ENCODE assay signal across 23 cellular contexts in genomic region chr4:114076865-114077264, GRCh38.
DNase-seq lines count a peak whose midpoint lies in the region; ATAC-seq, FAIRE-seq and TF ChIP-seq lines count a peak whose summit lies in the region.
"Had no signal": no experiment of that assay in that cellular context is flagged by ENCODE, and none has a peak within 500 bp of the region (broad histone marks: within the 10 kb centered on the region; RNA-seq: fewer than 3 reads in every experiment).

No MANE protein-coding gene starts in this region.

- peak overlapping the region; percentile 81 for H3K4me2 ChIP-seq in GM23248 (ENCODE audit: unreplicated experiment)
- no peak overlapping the region for H3K4me2 ChIP-seq in fibroblast of lung (ENCODE audit: extremely low read depth, insufficient read depth, low read length)
- peak overlapping the region; percentile 68 for H3K4me2 ChIP-seq in osteoblast (ENCODE audit: insufficient read depth, low read length)
- H3K4me2 ChIP-seq: neural progenitor cell had no signal

- H2AFZ ChIP-seq in GM23248 (no peak overlapping the region), fibroblast of lung (ENCODE audit: low read length) (no peak overlapping the region), osteoblast (ENCODE audit: low read length) (no peak overlapping the region)
- H2AFZ ChIP-seq: neural progenitor cell had no signal

- H3K79me2 ChIP-seq in GM23248 (ENCODE audit: insufficient read depth) (no peaks in the 10 kb centered on the region), fibroblast of lung (ENCODE audit: control insufficient read depth, insufficient read depth, low read length) (no peaks in the 10 kb centered on the region), osteoblast (ENCODE audit: insufficient read depth, low read length) (no peaks in the 10 kb centered on the region)

- peak; percentile 76 for FAIRE-seq in RCC 7860 (lab: Jason Lieb, UNC)
- FAIRE-seq: GM12891 had no signal

- H3K9me2 ChIP-seq in GM23248 (ENCODE audit: insufficient read depth) = no peaks in the 10 kb centered on the region

- no peaks in the 10 kb centered on the region for H3K36me3 ChIP-seq in GM23248 (ENCODE audit: low read depth)
- H3K36me3 ChIP-seq in fibroblast of lung (ENCODE audit: control insufficient read depth, insufficient read depth, low read length) = no peaks in the 10 kb centered on the region
- no peaks in the 10 kb centered on the region for H3K36me3 ChIP-seq in osteoblast (ENCODE audit: insufficient read depth, low read length)
- H3K36me3 ChIP-seq in left lung = no peaks in the 10 kb centered on the region
- H3K36me3 ChIP-seq in sigmoid colon = no peaks in the 10 kb centered on the region
- H3K36me3 ChIP-seq: ascending aorta, heart right ventricle, MG63, neural progenitor cell had no signal

- TF ChIP-seq CTCF in fibroblast of lung (conservative IDR thresholded peaks at IDR 0.05 in 1 of 2, IDR thresholded peaks at IDR 0.05 in 1 of 2; ENCODE audit: low read depth in 1 of 2, low read length in 2 of 2) = no peak
- TF ChIP-seq CTCF in osteoblast (IDR thresholded peaks at IDR 0.05; ENCODE audit: extremely low read depth, low read depth, low read length) = no peak
- no peak for TF ChIP-seq CTCF in left lung (IDR thresholded peaks at IDR 0.05)
- TF ChIP-seq CTCF in sigmoid colon (IDR thresholded peaks at IDR 0.05) = no peak

- peak; percentile 40 for DNase-seq in GM23248
- DNase-seq in RCC 7860 (ENCODE audit: low spot score) = peak; percentile 38
- DNase-seq in fibroblast of lung (ENCODE audit: low read depth in 2 of 2) = peak; percentile 2 to 74
- DNase-seq in osteoblast (ENCODE audit: insufficient read length, low spot score, missing footprints) = no peak
- DNase-seq in left lung = no peak
- DNase-seq in sigmoid colon = no peak
- no peak for DNase-seq in activated naive CD4-positive, alpha-beta T cell (lab: John Stamatoyannopoulos, UW)
- DNase-seq in H4 (ENCODE audit: low spot score) = no peak
- DNase-seq: activated CD4-positive, alpha-beta T cell treated with anti-CD3 and anti-CD28 coated beads for 1 hour; activated effector memory CD4-positive, alpha-beta T cell treated with Interleukin-2 at 50 U/mL for 16 hours; activated naive CD8-positive, alpha-beta T cell treated with anti-CD3 and anti-CD28 coated beads for 36 hours; activated T-cell treated with anti-CD3 and anti-CD28 coated beads for 4 hours; DND-41; heart right ventricle; NCI-H2081 treated with DMSO at 0.1 percent for 48 hours; NCI-H345; NCI-H774; RPMI8226; stimulated activated naive CD4-positive, alpha-beta T cell had no signal

- no peak for TF ChIP-seq POLR2A in sigmoid colon (IDR thresholded peaks at IDR 0.05)

- ATAC-seq in left lung = no peak
- ATAC-seq: heart right ventricle had no signal

- no peaks in the 10 kb centered on the region for H3K27me3 ChIP-seq in GM23248 (replicated peaks; ENCODE audit: insufficient read depth)
- H3K27me3 ChIP-seq in fibroblast of lung (ENCODE audit: control insufficient read depth, insufficient read depth, low read length) = no peaks in the 10 kb centered on the region
- H3K27me3 ChIP-seq in osteoblast (ENCODE audit: insufficient read depth, low read length) = no peaks in the 10 kb centered on the region
- no peaks in the 10 kb centered on the region for H3K27me3 ChIP-seq in left lung
- H3K27me3 ChIP-seq in sigmoid colon = no peaks in the 10 kb centered on the region
- H3K27me3 ChIP-seq: ascending aorta, heart right ventricle, MG63, neural progenitor cell had no signal

- H4K20me1 ChIP-seq in GM23248 (ENCODE audit: insufficient read depth) (no peaks in the 10 kb centered on the region), fibroblast of lung (ENCODE audit: control insufficient read depth, extremely low read depth, insufficient read depth, low read length) (no peaks in the 10 kb centered on the region), osteoblast (ENCODE audit: insufficient read depth, low read length) (no peaks in the 10 kb centered on the region)

- peaks cover 34% of the 10 kb centered on the region for H3F3A ChIP-seq in GM23248 (ENCODE audit: insufficient read depth)

- intact Hi-C loops in left lung (cut with DNase I) (no loop called here), sigmoid colon (cut with DNase I) (loop anchor here (10.0 kb wide), 1 partner anchor 122 kb away; no protein-coding TSS in a partner anchor)

- in situ Hi-C loops in GM23248 (cut with MboI) = no loop called here

- no peak for TF ChIP-seq EP300 in sigmoid colon (IDR thresholded peaks at IDR 0.05)

- H3K4me3 ChIP-seq in GM23248 (no peak overlapping the region), fibroblast of lung (replicated peaks in 1 of 4; ENCODE audit: control extremely low read depth in 1 of 4, insufficient read depth in 1 of 4, low read depth in 3 of 4, low read length in 4 of 4) (no peak overlapping the region), osteoblast (ENCODE audit: insufficient read depth, low read length) (no peak overlapping the region), left lung (no peak overlapping the region), sigmoid colon (no peak overlapping the region)
- H3K4me3 ChIP-seq: ascending aorta, heart right ventricle, MG63, neural progenitor cell had no signal

- H3K27ac ChIP-seq in GM23248 = peak overlapping the region; percentile 65
- no peak overlapping the region for H3K27ac ChIP-seq in fibroblast of lung (ENCODE audit: insufficient read depth, low read length)
- H3K27ac ChIP-seq in osteoblast (ENCODE audit: low read depth, low read length) = peak overlapping the region; percentile 79
- H3K27ac ChIP-seq in left lung = no peak overlapping the region
- no peak overlapping the region for H3K27ac ChIP-seq in sigmoid colon
- H3K27ac ChIP-seq: ascending aorta, heart right ventricle, neural progenitor cell had no signal

- H3K4me1 ChIP-seq in GM23248 (ENCODE audit: insufficient read depth) = peaks cover 23% of the 10 kb centered on the region
- peaks cover 12% of the 10 kb centered on the region for H3K4me1 ChIP-seq in fibroblast of lung (ENCODE audit: control insufficient read depth, extremely low read depth, insufficient read depth, low read length)
- peaks cover 15% of the 10 kb centered on the region for H3K4me1 ChIP-seq in osteoblast (ENCODE audit: insufficient read depth, low read length)
- H3K4me1 ChIP-seq in left lung = no peaks in the 10 kb centered on the region
- H3K4me1 ChIP-seq in sigmoid colon = no peaks in the 10 kb centered on the region
- H3K4me1 ChIP-seq: ascending aorta, neural progenitor cell had no signal

- H3K9me3 ChIP-seq in GM23248 (ENCODE audit: low read depth) (no peaks in the 10 kb centered on the region), fibroblast of lung (ENCODE audit: control insufficient read depth, insufficient read depth, low read depth, low read length) (no peaks in the 10 kb centered on the region), osteoblast (ENCODE audit: low read depth, low read length) (no peaks in the 10 kb centered on the region), left lung (no peaks in the 10 kb centered on the region), sigmoid colon (no peaks in the 10 kb centered on the region)
- H3K9me3 ChIP-seq: ascending aorta had no signal

- H3K9ac ChIP-seq in GM23248 = no peak overlapping the region
- no peak overlapping the region for H3K9ac ChIP-seq in fibroblast of lung (ENCODE audit: insufficient read depth, low read length)
- H3K9ac ChIP-seq: neural progenitor cell had no signal

Comparison
In these comparisons a context has a peak if more than half of its experiments do, and no peak if none do; other contexts are left out.
1. DNase-seq: peak in GM23248 (single experiment), RCC 7860 (single experiment) and fibroblast of lung (2 of 2); none in osteoblast (single experiment), left lung (0 of 2), sigmoid colon (single experiment), activated naive CD4-positive, alpha-beta T cell (0 of 4) and H4 (single experiment).
2. H3K27ac ChIP-seq: peak in GM23248 (single experiment) and osteoblast (single experiment); none in fibroblast of lung (single experiment), left lung (0 of 2) and sigmoid colon (0 of 4).